8 cellular contexts compared by ENCODE assay signal in the genomic region with DNA sequence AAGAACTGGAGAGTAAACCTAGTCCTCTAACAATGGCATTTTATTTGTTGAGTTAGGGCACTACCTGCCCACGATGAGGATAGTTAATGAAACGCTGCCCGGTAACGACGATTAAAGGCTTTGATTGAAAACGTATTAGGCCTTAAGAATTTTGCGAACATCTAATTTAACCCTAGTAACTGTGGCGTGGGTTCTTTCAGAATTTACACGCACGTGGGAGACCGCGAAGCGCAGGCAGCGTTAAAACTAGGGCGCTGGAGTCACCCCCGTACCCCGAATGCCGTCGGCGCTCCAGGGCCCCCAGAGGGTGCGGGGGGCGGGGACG. TPM values are rescaled to one million over a fixed set of nuclear protein-coding genes. Genes with fewer than 3 reads are reported as not detected.
DNase-seq lines count a peak whose midpoint lies in the region; ATAC-seq and TF ChIP-seq lines count a peak whose summit lies in the region.

No MANE protein-coding gene starts in this region.

- H3K9me3 ChIP-seq in CD8-positive, alpha-beta T cell (ENCODE audit: low read length): no peaks in the 10 kb centered on the region
- no peaks in the 10 kb centered on the region for H3K9me3 ChIP-seq in neuron (ENCODE audit: low read length)

- peak overlapping the region; percentile 96 for H3K4me3 ChIP-seq in CD8-positive, alpha-beta T cell (ENCODE audit: low read depth, low read length)
- peak overlapping the region; percentile 98 for H3K4me3 ChIP-seq in neuron (ENCODE audit: low read length)

- peak overlapping the region; percentile 88 for H3K4me3 Mint-ChIP-seq in CD8-positive, alpha-beta T cell

- H3K27ac ChIP-seq in CD8-positive, alpha-beta T cell (ENCODE audit: low read depth, low read length): peak overlapping the region; percentile 100

- H3K27me3 ChIP-seq in CD8-positive, alpha-beta T cell (ENCODE audit: insufficient read depth, low read length): no peaks in the 10 kb centered on the region
- H3K27me3 ChIP-seq in neuron (ENCODE audit: insufficient read depth, low read length): no peaks in the 10 kb centered on the region

- intact Hi-C loops in CD8-positive, alpha-beta T cell (cut with DNase I, micrococcal nuclease): loop anchor here (1.0 to 10.0 kb wide), 13 partner anchors 13 to 1842 kb away; partner anchors contain the start of genes METTL4 (in 2 of the 2), MYL12A (in 2 of the 2), NDC80 (in 2 of the 2) and TGIF1 (in 2 of the 2)

- peak in 2 of 7 experiments; percentile 90 to 91 for DNase-seq in CD8-positive, alpha-beta T cell
- peak; percentile 80 for DNase-seq in T follicular helper cell (ENCODE audit: low read depth)
- DNase-seq in cerebellar nuclear complex (lab: John Stamatoyannopoulos, UW): no peak
- DNase-seq in DMS79 (lab: John Stamatoyannopoulos, UW): no peak
- DNase-seq in iPS-NIHi7 (ENCODE audit: extremely low spot score): no peak

- peaks cover 44% of the 10 kb centered on the region for H3K4me1 Mint-ChIP-seq in CD8-positive, alpha-beta T cell (ENCODE audit: low read depth)

- no peaks in the 10 kb centered on the region for H3K36me3 ChIP-seq in CD8-positive, alpha-beta T cell (ENCODE audit: insufficient read depth, low read length)
- H3K36me3 ChIP-seq in neuron (ENCODE audit: insufficient read depth, low read length): no peaks in the 10 kb centered on the region

- H3K27ac Mint-ChIP-seq in CD8-positive, alpha-beta T cell: peak overlapping the region; percentile 98

- CTCF ChIA-PET in CD8-positive, alpha-beta T cell (lab: Charles Lee): interaction anchor here (0.5 to 2.3 kb wide), 2 partner anchors 18 to 627 kb away, joined by 3 to 20 read pairs; no protein-coding TSS in a partner anchor

- POLR2A ChIA-PET in CD8-positive, alpha-beta T cell (lab: Charles Lee): interaction anchor here (0.5 to 8.4 kb wide), 23 partner anchors 8 to 1932 kb away, joined by 3 to 232 read pairs (median 8); partner anchors contain the start of genes METTL4, MYL12A and NDC80

- ATAC-seq in CD8-positive, alpha-beta T cell: peak; percentile 55
- peak; percentile 39 for ATAC-seq in GM21529 (IDR thresholded peaks at IDR 0.05; ENCODE audit: unreplicated experiment)
- ATAC-seq in esophagus mucosa: peak; percentile 33

- no peak for TF ChIP-seq CTCF in CD8-positive, alpha-beta T cell (IDR thresholded peaks at IDR 0.05)

- peaks cover 23% of the 10 kb centered on the region for H3K36me3 Mint-ChIP-seq in CD8-positive, alpha-beta T cell

- peaks cover 26% of the 10 kb centered on the region for H3K4me1 ChIP-seq in CD8-positive, alpha-beta T cell (ENCODE audit: insufficient read depth, low read length)
- peaks cover 16% of the 10 kb centered on the region for H3K4me1 ChIP-seq in neuron (ENCODE audit: insufficient read depth, low read length)

- H3K27me3 Mint-ChIP-seq in CD8-positive, alpha-beta T cell (ENCODE audit: low read depth): no peaks in the 10 kb centered on the region

- H2AFZ ChIP-seq in neuron (ENCODE audit: low read depth, low read length): peak overlapping the region; percentile 95

- no peaks in the 10 kb centered on the region for H3K9me3 Mint-ChIP-seq in CD8-positive, alpha-beta T cell

RNA-seq across cellular contexts. Expression of gene SMCHD1, which starts 0.7 kb away (rescaled TPM):
- total RNA-seq in CD8-positive, alpha-beta T cell: 100 to 1,000 TPM; 305 to 306 TPM
- total RNA-seq in esophagus mucosa: 20.9 TPM

Comparison
In these comparisons a context has a peak if more than half of its experiments do, and no peak if none do; other contexts are left out.
1. RNA of gene SMCHD1, which starts 0.7 kb away (total RNA-seq): 305 to 306 TPM in CD8-positive, alpha-beta T cell; 20.9 TPM in esophagus mucosa (single experiment); every median in the first group is over 10 times any median in the second.
2. Peak in every context shown above with its lines, with median percentiles within 50 percentile points of each other: ATAC-seq.